In the genomic region with DNA sequence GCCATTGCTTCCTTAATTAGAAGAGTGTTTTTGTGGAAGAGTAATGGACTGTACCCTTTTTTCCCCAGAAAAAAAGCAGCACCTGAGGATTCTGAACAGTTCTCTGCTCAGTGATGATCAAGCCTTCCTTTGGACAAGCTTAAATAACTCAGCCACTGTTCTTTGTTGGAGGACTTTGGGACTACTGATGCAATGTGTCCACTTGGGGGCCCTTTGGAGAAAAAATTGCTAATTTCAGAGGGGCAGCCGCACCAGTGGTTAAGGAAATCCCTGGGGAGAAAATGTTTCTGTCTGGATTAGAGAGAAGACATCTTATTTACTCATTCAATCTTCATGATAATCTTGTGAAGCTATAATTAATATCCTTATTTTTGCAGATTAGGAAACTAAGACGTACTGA, we compare ENCODE assay signal across 23 cellular contexts. TPM values are rescaled to one million over a fixed set of nuclear protein-coding genes. Genes with fewer than 3 reads are reported as not detected.
DNase-seq lines count a peak whose midpoint lies in the region; ATAC-seq and TF ChIP-seq lines count a peak whose summit lies in the region.
"Had no signal": no experiment of that assay in that cellular context is flagged by ENCODE, and none has a peak within 500 bp of the region (broad histone marks: within the 10 kb centered on the region; RNA-seq: fewer than 3 reads in every experiment).

No MANE protein-coding gene starts in this region.

- H3K4me1 Mint-ChIP-seq in type B pancreatic cell (ENCODE audit: unreplicated experiment) (peaks cover 11% of the 10 kb centered on the region), T-cell (peaks cover 8 to 11% (median 9%) of the 10 kb centered on the region in 3 donors)

- peaks cover 19% of the 10 kb centered on the region for H3K27me3 Mint-ChIP-seq in type B pancreatic cell
- H3K27me3 Mint-ChIP-seq in T-cell: no peaks in the 10 kb centered on the region

- peaks cover 6 to 10% of the 10 kb centered on the region in 2 experiments; a peak in 2 of 4 replicates for H3K4me1 ChIP-seq in SK-N-SH (ENCODE audit: control insufficient read depth in 1 of 2, insufficient read depth in 2 of 2, low read depth in 1 of 2, low read length in 1 of 2)
- H3K4me1 ChIP-seq: colonic mucosa, SJCRH30 had no signal

- H3K9me3 Mint-ChIP-seq in type B pancreatic cell (no peaks in the 10 kb centered on the region), T-cell (no peaks in the 10 kb centered on the region)
- H3K9me3 Mint-ChIP-seq: activated naive CD8-positive, alpha-beta T cell treated with anti-CD3 and anti-CD28 coated beads, Interleukin-2, amount 10 ng/mL, durations not matched to agents 7 days and 5 days; nephron had no signal

- no peak for TF ChIP-seq POLR2A in NB4 (IDR thresholded peaks at IDR 0.05; ENCODE audit: extremely low read depth, insufficient read length)

- ATAC-seq in SK-N-SH treated with all-trans-retinoic acid at 6 μM for 48 hours (no peak), T-cell (replicated peaks in 1 of 4) (no peak), HG03097 (IDR thresholded peaks at IDR 0.05; ENCODE audit: low FRiP score, unreplicated experiment) (no peak)
- ATAC-seq: GM12878 had no signal

- H3K9me2 ChIP-seq in SK-N-SH: no peaks in the 10 kb centered on the region

- no peaks in the 10 kb centered on the region for H4K20me1 ChIP-seq in SK-N-SH (ENCODE audit: insufficient read depth)

- no peaks in the 10 kb centered on the region for H3K9me3 ChIP-seq in SK-N-SH
- H3K9me3 ChIP-seq: colonic mucosa, esophagus muscularis mucosa, MG63, sigmoid colon, SJCRH30, upper lobe of left lung had no signal

- H3K4me3 Mint-ChIP-seq in type B pancreatic cell (no peak overlapping the region), T-cell (no peak overlapping the region)
- H3K4me3 Mint-ChIP-seq: activated naive CD8-positive, alpha-beta T cell treated with anti-CD3 and anti-CD28 coated beads, Interleukin-2, amount 10 ng/mL, durations not matched to agents 7 days and 5 days; nephron had no signal

- peak; percentile 12; the same call in 1 of the 2 replicates for TF ChIP-seq RAD21 in SK-N-SH (IDR thresholded peaks at IDR 0.05; ENCODE audit: low read length)

- DNase-seq in SK-N-SH (peak; percentile 15), NB4 (ENCODE audit: low read depth) (peak; percentile 46), astrocyte of the spinal cord (ENCODE audit: low read depth, low spot score) (no peak), type B pancreatic cell (ENCODE audit: extremely low spot score, unreplicated experiment) (no peak), T-cell (no peak), HK-2 (ENCODE audit: unreplicated experiment) (no peak)
- DNase-seq: activated CD4-positive, alpha-beta T cell treated with anti-CD3 and anti-CD28 coated beads, Interleukin-2, amount 50 U/mL, for 4 hours; activated CD8-positive, alpha-beta memory T cell treated with anti-CD3 and anti-CD28 coated beads, Interleukin-2, amount 50 U/mL, for 48 hours; activated naive CD8-positive, alpha-beta T cell treated with anti-CD3 and anti-CD28 coated beads, Interleukin-2, amount 10 ng/mL, durations not matched to agents 7 days and 5 days; colonic mucosa; DMS153; MG63; NCI-H146; NCI-H2171; posterior cingulate gyrus; sigmoid colon; upper lobe of left lung had no signal

- peaks cover 11% of the 10 kb centered on the region for H3F3A ChIP-seq in SK-N-SH (replicated peaks; ENCODE audit: insufficient read depth)

- no peak overlapping the region for H3K9ac ChIP-seq in SK-N-SH

- H3K36me3 Mint-ChIP-seq in type B pancreatic cell: no peaks in the 10 kb centered on the region
- no peaks in the 10 kb centered on the region for H3K36me3 Mint-ChIP-seq in T-cell
- H3K36me3 Mint-ChIP-seq: activated naive CD8-positive, alpha-beta T cell treated with anti-CD3 and anti-CD28 coated beads, Interleukin-2, amount 10 ng/mL, durations not matched to agents 7 days and 5 days had no signal

- no peak overlapping the region for H2AFZ ChIP-seq in SK-N-SH (ENCODE audit: low read depth)

- H3K4me2 ChIP-seq in SK-N-SH: no peak overlapping the region

- H3K27ac Mint-ChIP-seq in type B pancreatic cell (no peak overlapping the region), T-cell (no peak overlapping the region)
- H3K27ac Mint-ChIP-seq: activated naive CD8-positive, alpha-beta T cell treated with anti-CD3 and anti-CD28 coated beads, Interleukin-2, amount 10 ng/mL, durations not matched to agents 7 days and 5 days; nephron had no signal

- no peaks in the 10 kb centered on the region for H3K36me3 ChIP-seq in SK-N-SH (replicated peaks in 1 of 2; ENCODE audit: control insufficient read depth in 1 of 2, insufficient read depth in 2 of 2, low read length in 1 of 2)
- H3K36me3 ChIP-seq: colonic mucosa, esophagus muscularis mucosa, MG63, sigmoid colon, SJCRH30, upper lobe of left lung had no signal

- H3K4me3 ChIP-seq in SK-N-SH (ENCODE audit: low read depth in 2 of 2, low read length in 1 of 2) (no peak overlapping the region), NB4 (ENCODE audit: low read depth, low read length) (no peak overlapping the region), astrocyte of the spinal cord (ENCODE audit: low read depth, low read length) (no peak overlapping the region)
- H3K4me3 ChIP-seq: colonic mucosa, esophagus muscularis mucosa, GM12878, MG63, sigmoid colon, SJCRH30, upper lobe of left lung had no signal

- CTCF ChIA-PET in SK-N-SH (lab: Yijun Ruan, JAX): interaction anchor here (1.0 to 1.5 kb wide), 5 partner anchors 11 to 164 kb away, joined by 3 to 5 read pairs (median 3); no protein-coding TSS in a partner anchor
- CTCF ChIA-PET in T-cell (lab: Charles Lee): interaction anchor here in 1 of 2 donors (0.6 kb wide), 1 partner anchor 522 kb away, joined by 6 read pairs; no protein-coding TSS in a partner anchor

- no peak for TF ChIP-seq EP300 in SK-N-SH (IDR thresholded peaks at IDR 0.05; ENCODE audit: borderline replicate concordance in 1 of 2, low read depth in 1 of 2, low read length in 1 of 2)

- no peaks in the 10 kb centered on the region for H3K27me3 ChIP-seq in SK-N-SH (ENCODE audit: insufficient read depth)
- H3K27me3 ChIP-seq: colonic mucosa, esophagus muscularis mucosa, MG63, sigmoid colon, SJCRH30 had no signal

- POLR2A ChIA-PET in SK-N-SH (lab: Yijun Ruan, JAX): no interaction called here
- POLR2A ChIA-PET in T-cell (lab: Charles Lee): interaction anchor here (0.5 to 0.6 kb wide), 2 partner anchors 21 to 562 kb away, joined by 4 to 11 read pairs; no protein-coding TSS in a partner anchor

- no peak overlapping the region for H3K27ac ChIP-seq in SK-N-SH (ENCODE audit: low read depth in 2 of 2, low read length in 1 of 2)
- H3K27ac ChIP-seq: colonic mucosa, esophagus muscularis mucosa, sigmoid colon, SJCRH30, upper lobe of left lung had no signal

- in situ Hi-C loops in astrocyte of the spinal cord (cut with HindIII; ENCODE audit: low sequenced_read_pairs): no loop called here

- 86% methylated on average over 2 of the region's 2 CpGs for WGBS in SK-N-SH (ENCODE audit: low lambda C conversion rate)

- H3K79me2 ChIP-seq in SK-N-SH (ENCODE audit: insufficient read depth): no peaks in the 10 kb centered on the region

- 0 out of 2 replicates have a peak, but pooled peaks have one; percentile 10 for TF ChIP-seq CTCF in SK-N-SH (IDR thresholded peaks at IDR 0.05)
- TF ChIP-seq CTCF in NB4 (IDR thresholded peaks at IDR 0.05; ENCODE audit: low read depth, low read length): peak; percentile 30
- TF ChIP-seq CTCF in astrocyte of the spinal cord (IDR thresholded peaks at IDR 0.05; ENCODE audit: low read depth, low read length): peak; percentile 16
- peak; percentile 40 for TF ChIP-seq CTCF in type B pancreatic cell (conservative IDR thresholded peaks at IDR 0.05)

TF ChIP-seq in SK-N-SH, 30 proteins besides CTCF, POLR2A, EP300 and RAD21 (continues in another document):
- TF ChIP-seq, protein P1, sequence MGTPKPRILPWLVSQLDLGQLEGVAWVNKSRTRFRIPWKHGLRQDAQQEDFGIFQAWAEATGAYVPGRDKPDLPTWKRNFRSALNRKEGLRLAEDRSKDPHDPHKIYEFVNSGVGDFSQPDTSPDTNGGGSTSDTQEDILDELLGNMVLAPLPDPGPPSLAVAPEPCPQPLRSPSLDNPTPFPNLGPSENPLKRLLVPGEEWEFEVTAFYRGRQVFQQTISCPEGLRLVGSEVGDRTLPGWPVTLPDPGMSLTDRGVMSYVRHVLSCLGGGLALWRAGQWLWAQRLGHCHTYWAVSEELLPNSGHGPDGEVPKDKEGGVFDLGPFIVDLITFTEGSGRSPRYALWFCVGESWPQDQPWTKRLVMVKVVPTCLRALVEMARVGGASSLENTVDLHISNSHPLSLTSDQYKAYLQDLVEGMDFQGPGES (IDR thresholded peaks at IDR 0.05; ENCODE audit: low read depth, low read length): no peak
- TF ChIP-seq NFIC (IDR thresholded peaks at IDR 0.05; ENCODE audit: borderline replicate concordance): no peak

TF ChIP-seq in SK-N-SH treated with all-trans-retinoic acid at 6 μM for 48 hours, 23 proteins besides CTCF, POLR2A, EP300 and RAD21 (continues in another document):
- no peak for TF ChIP-seq ZFP30 (CRISPR knock-in tag; IDR thresholded peaks at IDR 0.05)
- TF ChIP-seq, protein P2, sequence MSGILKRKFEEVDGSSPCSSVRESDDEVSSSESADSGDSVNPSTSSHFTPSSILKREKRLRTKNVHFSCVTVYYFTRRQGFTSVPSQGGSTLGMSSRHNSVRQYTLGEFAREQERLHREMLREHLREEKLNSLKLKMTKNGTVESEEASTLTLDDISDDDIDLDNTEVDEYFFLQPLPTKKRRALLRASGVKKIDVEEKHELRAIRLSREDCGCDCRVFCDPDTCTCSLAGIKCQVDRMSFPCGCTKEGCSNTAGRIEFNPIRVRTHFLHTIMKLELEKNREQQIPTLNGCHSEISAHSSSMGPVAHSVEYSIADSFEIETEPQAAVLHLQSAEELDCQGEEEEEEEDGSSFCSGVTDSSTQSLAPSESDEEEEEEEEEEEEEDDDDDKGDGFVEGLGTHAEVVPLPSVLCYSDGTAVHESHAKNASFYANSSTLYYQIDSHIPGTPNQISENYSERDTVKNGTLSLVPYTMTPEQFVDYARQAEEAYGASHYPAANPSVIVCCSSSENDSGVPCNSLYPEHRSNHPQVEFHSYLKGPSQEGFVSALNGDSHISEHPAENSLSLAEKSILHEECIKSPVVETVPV (CRISPR knock-in tag; IDR thresholded peaks at IDR 0.05): no peak
- no peak for TF ChIP-seq ZNF8 (CRISPR knock-in tag; IDR thresholded peaks at IDR 0.05)

RNA-seq across cellular contexts. Expression of a gene that starts 5.3 kb away (rescaled TPM):
- polyA plus RNA-seq in SK-N-SH (2012; rRNA removed): 15.7 and 16.6 TPM in 2 replicates
- polyA plus RNA-seq in SK-N-SH (2012; cell fraction: cytosol; rRNA removed): 8.2 and 11.9 TPM in 2 replicates
- polyA plus RNA-seq in SK-N-SH (2012; cell fraction: nucleus; rRNA removed): 41.9 and 53.5 TPM in 2 replicates
- total RNA-seq in type B pancreatic cell (ENCODE audit: low replicate concordance) (45.5 and 71.1 TPM in 2 replicates), T-cell (100 to 1,000 TPM; 130 to 183 (median 153) TPM)

RNA-seq across cellular contexts. Expression of a gene that starts 29.6 kb away (rescaled TPM):
- polyA plus RNA-seq in SK-N-SH (2012; rRNA removed): 140 and 152 TPM in 2 replicates
- 157 and 208 TPM in 2 replicates for polyA plus RNA-seq in SK-N-SH (2012; cell fraction: cytosol; rRNA removed)
- 43.1 and 66.4 TPM in 2 replicates for polyA plus RNA-seq in SK-N-SH (2012; cell fraction: nucleus; rRNA removed)
- total RNA-seq in type B pancreatic cell (ENCODE audit: low replicate concordance): 207 and 263 TPM in 2 replicates
- total RNA-seq in T-cell: 100 to 1,000 TPM; 140 to 188 (median 172) TPM

Comparison
In these comparisons a context has a peak if more than half of its experiments do, and no peak if none do; other contexts are left out.
1. DNase-seq: peak in SK-N-SH (single experiment) and NB4 (single experiment); none in astrocyte of the spinal cord (single experiment), type B pancreatic cell (single experiment), T-cell (0 of 34) and HK-2 (single experiment).
2. Peak in every context shown above with its lines, with median percentiles within 50 percentile points of each other: CTCF ChIP-seq.